19 cellular contexts compared by ENCODE assay signal in the genomic region with DNA sequence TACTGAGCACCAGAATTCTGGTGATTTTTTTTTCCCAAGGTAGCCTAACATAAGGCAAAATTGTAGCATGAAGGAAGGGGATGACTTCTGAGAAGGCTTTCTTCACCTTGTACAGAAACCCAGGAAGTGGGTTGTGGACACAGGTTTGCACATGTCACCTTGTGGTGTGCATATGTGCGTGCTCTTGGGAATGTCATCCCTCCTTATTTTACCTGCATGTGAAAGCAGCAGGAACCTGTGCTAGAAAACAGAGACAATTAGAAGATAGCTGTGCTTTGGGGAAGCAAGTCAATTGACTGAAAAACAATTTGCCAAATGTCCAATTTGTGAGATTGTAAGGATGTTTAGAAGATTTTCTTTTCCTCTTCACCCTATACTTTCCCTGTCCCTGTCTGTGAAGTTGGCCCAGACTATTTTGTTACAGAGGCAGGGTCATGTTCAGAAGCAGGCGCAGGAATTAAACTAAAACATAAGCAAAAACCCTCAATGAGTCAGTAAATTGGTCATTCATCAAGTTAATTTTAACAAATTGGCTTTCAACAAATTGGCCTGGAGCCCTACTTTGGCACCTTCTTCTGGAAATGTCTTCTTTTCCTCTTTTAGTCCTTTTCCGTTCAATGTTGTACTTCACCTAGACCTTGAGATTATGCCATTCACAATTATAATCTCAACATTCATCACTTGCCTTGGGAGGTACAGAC.
"Had no signal": no experiment of that assay in that cellular context is flagged by ENCODE, and none has a peak within 500 bp of the region (broad histone marks: within the 10 kb centered on the region; RNA-seq: fewer than 3 reads in every experiment).

No MANE protein-coding gene starts in this region.

- H3K36me3 ChIP-seq: gastrocnemius medialis, pancreas, right atrium auricular region, uterus had no signal

- H3K27ac ChIP-seq: body of pancreas, gastrocnemius medialis, pancreas, psoas muscle, right atrium auricular region, uterus had no signal

- H3K4me3 ChIP-seq: body of pancreas, gastrocnemius medialis, pancreas, psoas muscle, right atrium auricular region, uterus had no signal

- H3K4me1 ChIP-seq: pancreas, psoas muscle, uterus had no signal

- ATAC-seq: activated CD4-positive, alpha-beta T cell treated with anti-CD3 and anti-CD28 coated beads for 36 hours; activated CD8-positive, alpha-beta memory T cell treated with anti-CD3 and anti-CD28 coated beads, Interleukin-2, amount 10 ng/mL, durations not matched to agents 7 days and 5 days; activated CD8-positive, alpha-beta T cell treated with anti-CD3 and anti-CD28 coated beads, Interleukin-2, amount 10 ng/mL, durations not matched to agents 7 days and 5 days; body of pancreas; effector memory CD8-positive, alpha-beta T cell; gastrocnemius medialis; left cardiac atrium; left ventricle myocardium superior; naive thymus-derived CD4-positive, alpha-beta T cell; psoas muscle; stimulated activated effector memory CD8-positive, alpha-beta T cell treated with anti-CD3 and anti-CD28 coated beads, Interleukin-12 subunit alpha, Interleukin-12 subunit beta, amount 100 ng/mL, for 72 hours had no signal

- H3K27me3 ChIP-seq: body of pancreas, gastrocnemius medialis, pancreas, right atrium auricular region, uterus had no signal

- H3K9me3 ChIP-seq: body of pancreas, gastrocnemius medialis, pancreas, psoas muscle, right atrium auricular region, uterus had no signal

- FAIRE-seq: pancreas had no signal

- DNase-seq: activated CD4-positive, alpha-beta T cell treated with anti-CD3 and anti-CD28 coated beads for 36 hours; activated CD4-positive, CD25-positive, alpha-beta regulatory T cell; activated CD8-positive, alpha-beta memory T cell treated with anti-CD3 and anti-CD28 coated beads, Interleukin-2, amount 10 ng/mL, durations not matched to agents 7 days and 5 days; activated CD8-positive, alpha-beta T cell treated with anti-CD3 and anti-CD28 coated beads, Interleukin-2, amount 10 ng/mL, durations not matched to agents 7 days and 5 days; activated T-cell treated with anti-CD3 and anti-CD28 coated beads, Interleukin-2, amount 50 U/mL, for 48 hours; body of pancreas; cortex of kidney; effector memory CD8-positive, alpha-beta T cell; gastrocnemius medialis; islet precursor cell; left cardiac atrium; left ventricle myocardium superior; naive thymus-derived CD4-positive, alpha-beta T cell; pancreas; psoas muscle; stimulated activated CD4-positive, alpha-beta T cell treated with anti-CD3 and anti-CD28 coated beads, Interleukin-4, amount 100 ng/mL, for 24 hours; uterus had no signal
